Comparison of ENCODE assay signal across 35 cellular contexts in the genomic region with DNA sequence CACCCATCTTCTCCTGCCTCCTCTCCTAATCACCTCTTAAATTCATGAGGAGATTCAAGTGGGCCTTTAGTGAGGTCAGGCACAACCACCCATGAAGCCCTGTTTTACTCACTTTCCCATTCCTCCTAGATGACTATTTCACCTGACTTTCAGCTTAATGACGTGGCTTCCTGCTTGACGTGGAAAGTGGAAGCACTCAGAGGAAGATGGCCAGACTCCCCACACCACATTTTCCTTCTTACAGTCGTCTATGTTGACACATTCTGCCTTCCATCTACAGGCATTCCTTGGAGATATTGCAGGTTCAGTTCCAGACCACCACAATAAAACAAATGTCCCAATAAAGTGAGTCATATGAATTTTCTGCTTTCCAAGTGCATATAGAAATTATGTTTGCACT.
DNase-seq lines count a peak whose midpoint lies in the region; ATAC-seq, FAIRE-seq and TF ChIP-seq lines count a peak whose summit lies in the region.
"Had no signal": no experiment of that assay in that cellular context is flagged by ENCODE, and none has a peak within 500 bp of the region (broad histone marks: within the 10 kb centered on the region; RNA-seq: fewer than 3 reads in every experiment).

No MANE protein-coding gene starts in this region.

- H2AFZ ChIP-seq in HepG2 (ENCODE audit: low read length) (no peak overlapping the region), H9 (ENCODE audit: low read length) (no peak overlapping the region)
- H2AFZ ChIP-seq: GM23338, hepatocyte, neural progenitor cell had no signal

- no peak overlapping the region for H4K8ac ChIP-seq in H9 (replicated peaks; ENCODE audit: insufficient read length, low read depth, low read length)

- H3K36me3 ChIP-seq in HepG2 (replicated peaks in 1 of 2; ENCODE audit: control insufficient read depth in 1 of 2, insufficient read depth in 2 of 2, low read length in 2 of 2) (no peaks in the 10 kb centered on the region), right lobe of liver (no peaks in the 10 kb centered on the region)
- H3K36me3 ChIP-seq: esophagus squamous epithelium, gastroesophageal sphincter, neural progenitor cell, Peyer's patch, right atrium auricular region, WERI-Rb-1 had no signal

- no peak overlapping the region for H2BK120ac ChIP-seq in H9 (ENCODE audit: low read depth, low read length, poor library complexity, severe bottlenecking)

- no peak overlapping the region for H3K4ac ChIP-seq in H9 (ENCODE audit: low read depth, low read length)

- in situ Hi-C loops in HepG2 (cut with HindIII; ENCODE audit: extremely low pct_ligation_motif_present, low pct_unique_long_range_greater_than_20kb), result no loop called here

- H3K4me3 Mint-ChIP-seq in H9, result no peak overlapping the region
- H3K4me3 Mint-ChIP-seq: activated naive CD8-positive, alpha-beta T cell treated with anti-CD3 and anti-CD28 coated beads, Interleukin-2, amount 10 ng/mL, durations not matched to agents 7 days and 5 days; CD4-positive, CD25-positive, alpha-beta regulatory T cell; GM23338; neural progenitor cell; stimulated activated naive CD8-positive, alpha-beta T cell treated with anti-CD3 and anti-CD28 coated beads, Interleukin-15, Interleukin-2, amounts not matched to agents 100 ng/mL and 50 ng/mL, for 24 hours; T-helper 2 cell treated with Interferon-gamma antibody and Interleukin-4, amounts not matched to agents 5 μg/mL and 100 μg/mL, for 36 hours had no signal

- H3K9ac ChIP-seq in HepG2 (ENCODE audit: insufficient read depth, low read depth, low read length) (no peak overlapping the region), H9 (ENCODE audit: extremely low read depth, insufficient read length, low read length) (no peak overlapping the region)
- H3K9ac ChIP-seq: neural progenitor cell had no signal

- H3K18ac ChIP-seq in H9 (ENCODE audit: insufficient read length, low read depth, low read length), result no peak overlapping the region

- no peak overlapping the region for H3T11ph ChIP-seq in H9 (ENCODE audit: low read length)

- TF ChIP-seq EP300 in HepG2 (IDR thresholded peaks at IDR 0.05; ENCODE audit: low read depth in 2 of 2, low read length in 2 of 2) (no peak), HepG2 (CRISPR knock-in tag; IDR thresholded peaks at IDR 0.05; ENCODE audit: borderline replicate concordance) (no peak)

- no peaks in the 10 kb centered on the region for H3K27me3 ChIP-seq in HepG2 (ENCODE audit: control insufficient read depth in 1 of 2, insufficient read depth in 2 of 2, low read length in 2 of 2)
- H3K27me3 ChIP-seq in right lobe of liver, result no peaks in the 10 kb centered on the region
- no peaks in the 10 kb centered on the region for H3K27me3 ChIP-seq in H9 (ENCODE audit: insufficient read depth, low read length)
- H3K27me3 ChIP-seq: body of pancreas, esophagus squamous epithelium, gastroesophageal sphincter, hepatocyte, neural progenitor cell, Peyer's patch, right atrium auricular region, testis had no signal

- CTCF ChIA-PET in HepG2 (lab: Yijun Ruan, JAX; ENCODE audit: low intra/inter-chr PET ratio, low total read pairs), result no interaction called here

- H2BK15ac ChIP-seq in H9 (ENCODE audit: low read depth, low read length), result no peak overlapping the region

- no peaks in the 10 kb centered on the region for H3K9me3 ChIP-seq in HepG2 (ENCODE audit: low read length)
- H3K9me3 ChIP-seq in right lobe of liver, result no peaks in the 10 kb centered on the region
- H3K9me3 ChIP-seq in H9 (ENCODE audit: control insufficient read depth, low read depth, low read length), result no peaks in the 10 kb centered on the region
- H3K9me3 ChIP-seq: body of pancreas, esophagus squamous epithelium, Peyer's patch, testis had no signal

- no peak for TF ChIP-seq RAD21 in HepG2 (CRISPR knock-in tag; IDR thresholded peaks at IDR 0.05)

- H3K9me3 Mint-ChIP-seq in H9, result peaks cover 0 to 3% of the 10 kb centered on the region in 2 experiments; a peak in 1 of 5 replicates

- H4K20me1 ChIP-seq in HepG2 (ENCODE audit: insufficient read depth, low read length) (no peaks in the 10 kb centered on the region), H9 (ENCODE audit: control insufficient read depth, insufficient read depth, insufficient read length) (no peaks in the 10 kb centered on the region)

- H3K79me1 ChIP-seq in H9 (ENCODE audit: insufficient read depth, low read depth, low read length, poor library complexity, severe bottlenecking), result no peaks in the 10 kb centered on the region

- no peak overlapping the region for H3K23ac ChIP-seq in H9 (ENCODE audit: insufficient read length, low read depth, low read length)

- H3K23me2 ChIP-seq in H9 (ENCODE audit: insufficient read length, low read depth, low read length, poor library complexity, severe bottlenecking), result no peaks in the 10 kb centered on the region

- BruUV-seq in HepG2 (replicated peaks; lab: Mats Ljungman, UMichigan), result no TSS peak

- no peaks in the 10 kb centered on the region for H3K4me1 ChIP-seq in HepG2 (ENCODE audit: insufficient read depth, low read length)
- H3K4me1 ChIP-seq in right lobe of liver, result no peaks in the 10 kb centered on the region
- no peaks in the 10 kb centered on the region for H3K4me1 ChIP-seq in H9 (ENCODE audit: insufficient read depth, low read length)
- H3K4me1 ChIP-seq: body of pancreas, esophagus squamous epithelium, gastroesophageal sphincter, neural progenitor cell, Peyer's patch, right atrium auricular region, testis had no signal

- H3K27ac Mint-ChIP-seq in H9, result peak overlapping the region in 1 of 3 experiments; percentile 12; a peak in 2 of 7 replicates
- H3K27ac Mint-ChIP-seq: activated naive CD8-positive, alpha-beta T cell treated with anti-CD3 and anti-CD28 coated beads, Interleukin-2, amount 10 ng/mL, durations not matched to agents 7 days and 5 days; GM23338; neural progenitor cell; stimulated activated naive CD8-positive, alpha-beta T cell treated with anti-CD3 and anti-CD28 coated beads, Interleukin-15, Interleukin-2, amounts not matched to agents 100 ng/mL and 50 ng/mL, for 24 hours; T-helper 2 cell treated with Interferon-gamma antibody and Interleukin-4, amounts not matched to agents 5 μg/mL and 100 μg/mL, for 36 hours had no signal

- no peak overlapping the region for H2BK20ac ChIP-seq in H9 (ENCODE audit: low read depth, low read length, poor library complexity, severe bottlenecking)

- H2BK12ac ChIP-seq in H9 (ENCODE audit: insufficient read length, low read depth, low read length), result no peak overlapping the region

- H3K4me2 ChIP-seq in HepG2 (ENCODE audit: low read depth, low read length), result no peak overlapping the region
- no peak overlapping the region for H3K4me2 ChIP-seq in H9 (ENCODE audit: insufficient read depth, insufficient read length, low read length)
- H3K4me2 ChIP-seq: GM23338, hepatocyte, neural progenitor cell had no signal

- peaks cover 0 to 4% (median 0%) of the 10 kb centered on the region in 3 experiments; a peak in 1 of 7 replicates for H3K36me3 Mint-ChIP-seq in H9 (ENCODE audit: insufficient read depth in 1 of 3, low read depth in 3 of 3)
- H3K36me3 Mint-ChIP-seq: activated naive CD8-positive, alpha-beta T cell treated with anti-CD3 and anti-CD28 coated beads, Interleukin-2, amount 10 ng/mL, durations not matched to agents 7 days and 5 days; CD4-positive, CD25-positive, alpha-beta regulatory T cell; neural progenitor cell had no signal

- no peak overlapping the region for H2AK5ac ChIP-seq in H9 (ENCODE audit: insufficient read length, low read length)

- H3K27me3 Mint-ChIP-seq in H9 (ENCODE audit: low read depth), result no peaks in the 10 kb centered on the region
- H3K27me3 Mint-ChIP-seq: activated naive CD8-positive, alpha-beta T cell treated with anti-CD3 and anti-CD28 coated beads, Interleukin-2, amount 10 ng/mL, durations not matched to agents 7 days and 5 days; stimulated activated naive CD8-positive, alpha-beta T cell treated with anti-CD3 and anti-CD28 coated beads, Interleukin-15, Interleukin-2, amounts not matched to agents 100 ng/mL and 50 ng/mL, for 24 hours had no signal

- ATAC-seq in HepG2 (no peak), right lobe of liver (no peak), GM18861 (IDR thresholded peaks at IDR 0.05; ENCODE audit: unreplicated experiment) (no peak)
- ATAC-seq: body of pancreas, gastroesophageal sphincter, GM23338, left lobe of liver had no signal

- H4K91ac ChIP-seq in H9 (ENCODE audit: insufficient read length, low read depth, low read length), result no peak overlapping the region

- no peaks in the 10 kb centered on the region for H3K79me2 ChIP-seq in HepG2 (ENCODE audit: insufficient read depth, low read length)
- no peaks in the 10 kb centered on the region for H3K79me2 ChIP-seq in H9 (ENCODE audit: insufficient read depth, low read length)
- H3K79me2 ChIP-seq: hepatocyte had no signal

- H3K4me3 ChIP-seq in HepG2 (replicated peaks in 1 of 3; ENCODE audit: insufficient read depth in 1 of 3, low read depth in 2 of 3, low read length in 3 of 3) (no peak overlapping the region), right lobe of liver (no peak overlapping the region), fibroblast of pulmonary artery (replicated peaks; ENCODE audit: low read depth, low read length) (no peak overlapping the region)
- H3K4me3 ChIP-seq: body of pancreas, esophagus squamous epithelium, gastroesophageal sphincter, GM23338, hepatocyte, neural progenitor cell, Peyer's patch, right atrium auricular region, testis had no signal

- no peaks in the 10 kb centered on the region for H3K4me1 Mint-ChIP-seq in H9
- H3K4me1 Mint-ChIP-seq: activated naive CD8-positive, alpha-beta T cell treated with anti-CD3 and anti-CD28 coated beads, Interleukin-2, amount 10 ng/mL, durations not matched to agents 7 days and 5 days; CD4-positive, CD25-positive, alpha-beta regulatory T cell; GM23338; neural progenitor cell had no signal

- no peak overlapping the region for H3K27ac ChIP-seq in HepG2 (ENCODE audit: extremely low read length, insufficient read depth, low read length)
- H3K27ac ChIP-seq in right lobe of liver, result no peak overlapping the region
- no peak overlapping the region for H3K27ac ChIP-seq in H9 (ENCODE audit: insufficient read length, low read depth, low read length)
- H3K27ac ChIP-seq: 22Rv1, body of pancreas, esophagus squamous epithelium, gastroesophageal sphincter, hepatocyte, neural progenitor cell, Peyer's patch, right atrium auricular region, testis, WERI-Rb-1 had no signal

- DNase-seq in HepG2 (ENCODE audit: low spot score) (no peak), right lobe of liver (no peak), amniotic epithelial cell (ENCODE audit: low read depth) (peak; percentile 78), fibroblast of pulmonary artery (ENCODE audit: low read depth) (peak; percentile 35), H9 (no peak)
- no peak for DNase-seq in activated CD8-positive, alpha-beta memory T cell treated with anti-CD3 and anti-CD28 coated beads, Interleukin-2, amount 50 U/mL, for 48 hours
- DNase-seq in stimulated activated CD4-positive, alpha-beta T cell treated with anti-CD3 and anti-CD28 coated beads, Interleukin-4, amount 100 ng/mL, for 24 hours, result no peak
- DNase-seq: activated CD4-positive, alpha-beta T cell treated with anti-CD3 and anti-CD28 coated beads for 48 hours; activated effector memory CD4-positive, alpha-beta T cell treated with anti-CD3 and anti-CD28 coated beads, Interleukin-2, amount 50 U/mL, for 16 hours; activated naive CD8-positive, alpha-beta T cell treated with anti-CD3 and anti-CD28 coated beads, Interleukin-2, amount 10 ng/mL, durations not matched to agents 7 days and 5 days; body of pancreas; CD4-positive, CD25-positive, alpha-beta regulatory T cell; cerebellar nuclear complex; DMS79 treated with DMSO at 0.1 percent for 48 hours; esophagus squamous epithelium; NCI-H1417; NCI-H2081 treated with DMSO at 0.1 percent for 48 hours; NCI-H2227 treated with DMSO at 0.1 percent for 48 hours; NCI-H526 treated with DMSO at 0.1 percent for 48 hours; Peyer's patch; stimulated activated CD4-positive, alpha-beta T cell treated with anti-CD3 and anti-CD28 coated beads, Interleukin-2, amount 100 ng/mL, for 24 hours; stimulated activated CD8-positive, alpha-beta memory T cell treated with anti-CD3 and anti-CD28 coated beads, Interleukin-4, amount 100 ng/mL, for 48 hours; testis; WERI-Rb-1 had no signal

- TF ChIP-seq CTCF in HepG2 (CRISPR knock-in tag; IDR thresholded peaks at IDR 0.05) (no peak), right lobe of liver (IDR thresholded peaks at IDR 0.05) (no peak), fibroblast of pulmonary artery (IDR thresholded peaks at IDR 0.05; ENCODE audit: low read length, missing control alignments) (no peak), H9 (conservative IDR thresholded peaks at IDR 0.05) (no peak)

- POLR2A ChIA-PET in HepG2 (lab: Yijun Ruan, JAX), result no interaction called here

- H2BK5ac ChIP-seq in H9 (ENCODE audit: insufficient read length, low read length), result no peak overlapping the region

- H4K5ac ChIP-seq in H9 (ENCODE audit: insufficient read length, low read depth, low read length), result no peak overlapping the region

- intact Hi-C loops in HepG2 (cut with micrococcal nuclease; ENCODE audit: unreplicated experiment) (no loop called here), right lobe of liver (cut with DNase I) (no loop called here)

- no peak overlapping the region for H3K56ac ChIP-seq in H9 (ENCODE audit: insufficient read length, low read depth, low read length)

- FAIRE-seq in HepG2 (lab: Jason Lieb, UNC), result no peak
- FAIRE-seq: endometrium had no signal

- no peak for TF ChIP-seq POLR2A in HepG2 (IDR thresholded peaks at IDR 0.05; ENCODE audit: insufficient read depth in 1 of 2, low read depth in 2 of 2, low read length in 2 of 2)
- no peak for TF ChIP-seq POLR2A in right lobe of liver (IDR thresholded peaks at IDR 0.05)

- WGBS in HepG2 (ENCODE audit: low lambda C conversion rate), result 3% methylated on average over 3 of the region's 3 CpGs
- 22% methylated on average over 3 of the region's 3 CpGs for WGBS in right lobe of liver (ENCODE audit: insufficient coverage, low coverage, low lambda C conversion rate, missing lambda C conversion rate)
- WGBS in H9 (ENCODE audit: extremely low coverage, insufficient read length, low lambda C conversion rate), result no CpG with 5 or more reads among the region's 3 CpGs

- H3K14ac ChIP-seq in H9 (ENCODE audit: insufficient read depth, low read length), result no peak overlapping the region

Comparison
In these comparisons a context has a peak if more than half of its experiments do, and no peak if none do; other contexts are left out.
1. DNase-seq: peak in amniotic epithelial cell (single experiment) and fibroblast of pulmonary artery (single experiment); none in HepG2 (single experiment), right lobe of liver (0 of 3), activated CD8-positive, alpha-beta memory T cell treated with anti-CD3 and anti-CD28 coated beads, Interleukin-2, amount 50 U/mL, for 48 hours (single experiment), H9 (single experiment) and stimulated activated CD4-positive, alpha-beta T cell treated with anti-CD3 and anti-CD28 coated beads, Interleukin-4, amount 100 ng/mL, for 24 hours (single experiment).